Comparison of ENCODE assay signal across 12 cellular contexts in genomic region chr3:59609967-59610366, GRCh38.
DNase-seq lines count a peak whose midpoint lies in the region; ATAC-seq and TF ChIP-seq lines count a peak whose summit lies in the region.
"Had no signal": no experiment of that assay in that cellular context is flagged by ENCODE, and none has a peak within 500 bp of the region (broad histone marks: within the 10 kb centered on the region; RNA-seq: fewer than 3 reads in every experiment).

No MANE protein-coding gene starts in this region.

- no peaks in the 10 kb centered on the region for H3K9me3 ChIP-seq in BE2C
- no peaks in the 10 kb centered on the region for H3K9me3 ChIP-seq in mesenchymal stem cell (ENCODE audit: control insufficient read depth, low read length)

- H3K4me1 ChIP-seq in BE2C (no peaks in the 10 kb centered on the region; the same call in 1 of the 2 replicates), mesenchymal stem cell (ENCODE audit: control insufficient read depth, insufficient read depth, low read depth, low read length) (peaks cover 12% of the 10 kb centered on the region)

- H3K4me3 ChIP-seq in BE2C (ENCODE audit: low read depth, low read length), result no peak overlapping the region
- no peak overlapping the region for H3K4me3 ChIP-seq in mesenchymal stem cell (ENCODE audit: insufficient read depth in 1 of 2, low read depth in 1 of 2, low read length in 2 of 2)

- no peak overlapping the region for H3K27ac Mint-ChIP-seq in immature natural killer cell
- H3K27ac Mint-ChIP-seq: activated naive CD8-positive, alpha-beta T cell treated with anti-CD3 and anti-CD28 coated beads, Interleukin-2, amount 10 ng/mL, durations not matched to agents 7 days and 5 days; B cell had no signal

- H2BK5ac ChIP-seq in mesenchymal stem cell (ENCODE audit: low read depth, low read length, poor library complexity, severe bottlenecking), result no peak overlapping the region

- H3K4me1 Mint-ChIP-seq in immature natural killer cell, result no peaks in the 10 kb centered on the region
- H3K4me1 Mint-ChIP-seq: B cell had no signal

- no peak overlapping the region for H3K4me3 Mint-ChIP-seq in immature natural killer cell
- H3K4me3 Mint-ChIP-seq: activated naive CD8-positive, alpha-beta T cell treated with anti-CD3 and anti-CD28 coated beads, Interleukin-2, amount 10 ng/mL, durations not matched to agents 7 days and 5 days; B cell had no signal

- H3K23ac ChIP-seq in mesenchymal stem cell (ENCODE audit: low read length in 2 of 2), result no peak overlapping the region

- H3K36me3 ChIP-seq in BE2C, result no peaks in the 10 kb centered on the region
- H3K36me3 ChIP-seq in mesenchymal stem cell (ENCODE audit: control insufficient read depth in 1 of 2, insufficient read depth in 2 of 2, low read depth in 1 of 2, low read length in 2 of 2), result no peaks in the 10 kb centered on the region

- no peaks in the 10 kb centered on the region for H3K79me1 ChIP-seq in mesenchymal stem cell (replicated peaks; ENCODE audit: low read length, poor library complexity, severe bottlenecking)

- H3K36me3 Mint-ChIP-seq in immature natural killer cell, result no peaks in the 10 kb centered on the region

- TF ChIP-seq CTCF in BE2C (IDR thresholded peaks at IDR 0.05; ENCODE audit: low read depth, low read length), result no peak

- no peak overlapping the region for H3K9ac ChIP-seq in mesenchymal stem cell (ENCODE audit: low read length)

- 28% methylated on average over 4 of the region's 5 CpGs for WGBS in mesenchymal stem cell

- no peak overlapping the region for H3K14ac ChIP-seq in mesenchymal stem cell (ENCODE audit: low read length in 2 of 2)

- no peak overlapping the region for H2AK5ac ChIP-seq in mesenchymal stem cell (ENCODE audit: low read length, severe bottlenecking)

- H3K4ac ChIP-seq in mesenchymal stem cell (ENCODE audit: low read depth in 1 of 2, low read length in 2 of 2), result no peak overlapping the region

- H2BK15ac ChIP-seq in mesenchymal stem cell (ENCODE audit: low read depth, poor library complexity, severe bottlenecking), result no peak overlapping the region

- no peaks in the 10 kb centered on the region for H3K27me3 ChIP-seq in BE2C
- H3K27me3 ChIP-seq in mesenchymal stem cell (ENCODE audit: control insufficient read depth in 1 of 2, insufficient read depth in 1 of 2, low read length in 2 of 2), result peaks cover 0 to 1% of the 10 kb centered on the region in 2 experiments

- H2BK12ac ChIP-seq in mesenchymal stem cell (ENCODE audit: low read length in 2 of 2), result no peak overlapping the region

- peak; percentile 10 for DNase-seq in BE2C
- peak; percentile 72 for DNase-seq in NCI-H2171 (lab: John Stamatoyannopoulos, UW)
- peak; percentile 50 for DNase-seq in ecto neural progenitor cell (ENCODE audit: low spot score)
- peak; percentile 24 for DNase-seq in mesenchymal stem cell
- DNase-seq in activated CD4-positive, CD25-positive, alpha-beta regulatory T cell treated with anti-CD3 and anti-CD28 coated beads, Interleukin-2, amount 50 U/mL, for 72 hours, result no peak
- no peak for DNase-seq in caudate nucleus (lab: John Stamatoyannopoulos, UW)
- no peak for DNase-seq in immature natural killer cell
- DNase-seq: activated naive CD8-positive, alpha-beta T cell treated with anti-CD3 and anti-CD28 coated beads, Interleukin-2, amount 10 ng/mL, durations not matched to agents 7 days and 5 days; effector memory CD4-positive, alpha-beta T cell; trophoblast cell had no signal

- H4K91ac ChIP-seq in mesenchymal stem cell (ENCODE audit: low read length), result no peak overlapping the region

- no peak for ATAC-seq in HG02840 (IDR thresholded peaks at IDR 0.05; ENCODE audit: low FRiP score, unreplicated experiment)

- no peak overlapping the region for H3K27ac ChIP-seq in mesenchymal stem cell (ENCODE audit: low read length, poor library complexity, severe bottlenecking)
- H3K27ac ChIP-seq in caudate nucleus (ENCODE audit: low read depth, low read length), result no peak overlapping the region

- H3K9me3 Mint-ChIP-seq in immature natural killer cell, result no peaks in the 10 kb centered on the region
- H3K9me3 Mint-ChIP-seq: activated naive CD8-positive, alpha-beta T cell treated with anti-CD3 and anti-CD28 coated beads, Interleukin-2, amount 10 ng/mL, durations not matched to agents 7 days and 5 days had no signal

- no peak overlapping the region for H2BK120ac ChIP-seq in mesenchymal stem cell (ENCODE audit: low read depth, low read length)

- H3K27me3 Mint-ChIP-seq in immature natural killer cell (ENCODE audit: low read depth in 3 of 3), result peaks cover 0 to 6% (median 3%) of the 10 kb centered on the region in 3 donors
- H3K27me3 Mint-ChIP-seq: activated naive CD8-positive, alpha-beta T cell treated with anti-CD3 and anti-CD28 coated beads, Interleukin-2, amount 10 ng/mL, durations not matched to agents 7 days and 5 days had no signal

- H4K8ac ChIP-seq in mesenchymal stem cell (ENCODE audit: low read length), result no peak overlapping the region

- peak overlapping the region; percentile 3 for H2AFZ ChIP-seq in mesenchymal stem cell (ENCODE audit: low read depth, low read length)

- no peak overlapping the region for H3K4me2 ChIP-seq in mesenchymal stem cell (ENCODE audit: low read length, poor library complexity, severe bottlenecking)

- H3K18ac ChIP-seq in mesenchymal stem cell (ENCODE audit: low read depth in 1 of 2, low read length in 2 of 2), result no peak overlapping the region

Comparison
In these comparisons a context has a peak if more than half of its experiments do, and no peak if none do; other contexts are left out.
1. DNase-seq: peak in BE2C (single experiment), NCI-H2171 (single experiment), ecto neural progenitor cell (single experiment) and mesenchymal stem cell (single experiment); none in activated CD4-positive, CD25-positive, alpha-beta regulatory T cell treated with anti-CD3 and anti-CD28 coated beads, Interleukin-2, amount 50 U/mL, for 72 hours (single experiment), caudate nucleus (0 of 61) and immature natural killer cell (0 of 3).